1 cellular context compared by ENCODE assay signal in the genomic region with DNA sequence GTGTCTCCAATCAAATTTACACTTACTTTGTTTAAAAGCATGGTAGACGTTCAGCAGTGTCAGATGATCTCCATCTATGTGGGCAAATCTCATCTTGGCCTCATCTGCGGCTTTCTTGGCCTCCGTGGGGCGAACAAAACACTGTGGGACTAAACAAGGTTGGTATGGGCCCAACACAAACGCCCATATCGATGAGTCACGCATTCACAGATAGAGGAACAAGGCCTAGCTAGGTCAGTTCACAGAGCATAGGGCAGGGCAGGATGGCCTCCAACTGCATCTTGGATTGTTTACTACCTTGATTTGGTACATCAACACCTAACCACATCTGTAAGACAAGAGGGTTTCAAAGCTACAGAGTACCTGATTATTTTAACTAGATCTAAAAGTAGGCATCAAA.
TF ChIP-seq lines count a peak whose summit lies in the region.

No MANE protein-coding gene starts in this region.

TF ChIP-seq in WTC11, 78 proteins besides CTCF, POLR2A, EP300 and RAD21 (continued from another document):
- TF ChIP-seq ZNF512 (CRISPR knock-in tag; IDR thresholded peaks at IDR 0.05; ENCODE audit: borderline replicate concordance), result no peak
- TF ChIP-seq HMGA2 (CRISPR knock-in tag; IDR thresholded peaks at IDR 0.05), result no peak
- TF ChIP-seq USF1 (CRISPR knock-in tag; IDR thresholded peaks at IDR 0.05), result no peak
- no peak for TF ChIP-seq SMAD4 (CRISPR knock-in tag; IDR thresholded peaks at IDR 0.05)
- TF ChIP-seq, protein P1, sequence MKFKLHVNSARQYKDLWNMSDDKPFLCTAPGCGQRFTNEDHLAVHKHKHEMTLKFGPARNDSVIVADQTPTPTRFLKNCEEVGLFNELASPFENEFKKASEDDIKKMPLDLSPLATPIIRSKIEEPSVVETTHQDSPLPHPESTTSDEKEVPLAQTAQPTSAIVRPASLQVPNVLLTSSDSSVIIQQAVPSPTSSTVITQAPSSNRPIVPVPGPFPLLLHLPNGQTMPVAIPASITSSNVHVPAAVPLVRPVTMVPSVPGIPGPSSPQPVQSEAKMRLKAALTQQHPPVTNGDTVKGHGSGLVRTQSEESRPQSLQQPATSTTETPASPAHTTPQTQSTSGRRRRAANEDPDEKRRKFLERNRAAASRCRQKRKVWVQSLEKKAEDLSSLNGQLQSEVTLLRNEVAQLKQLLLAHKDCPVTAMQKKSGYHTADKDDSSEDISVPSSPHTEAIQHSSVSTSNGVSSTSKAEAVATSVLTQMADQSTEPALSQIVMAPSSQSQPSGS (CRISPR knock-in tag; IDR thresholded peaks at IDR 0.05; ENCODE audit: borderline replicate concordance, low read depth), result no peak
